12 cellular contexts compared by ENCODE assay signal in the genomic region with DNA sequence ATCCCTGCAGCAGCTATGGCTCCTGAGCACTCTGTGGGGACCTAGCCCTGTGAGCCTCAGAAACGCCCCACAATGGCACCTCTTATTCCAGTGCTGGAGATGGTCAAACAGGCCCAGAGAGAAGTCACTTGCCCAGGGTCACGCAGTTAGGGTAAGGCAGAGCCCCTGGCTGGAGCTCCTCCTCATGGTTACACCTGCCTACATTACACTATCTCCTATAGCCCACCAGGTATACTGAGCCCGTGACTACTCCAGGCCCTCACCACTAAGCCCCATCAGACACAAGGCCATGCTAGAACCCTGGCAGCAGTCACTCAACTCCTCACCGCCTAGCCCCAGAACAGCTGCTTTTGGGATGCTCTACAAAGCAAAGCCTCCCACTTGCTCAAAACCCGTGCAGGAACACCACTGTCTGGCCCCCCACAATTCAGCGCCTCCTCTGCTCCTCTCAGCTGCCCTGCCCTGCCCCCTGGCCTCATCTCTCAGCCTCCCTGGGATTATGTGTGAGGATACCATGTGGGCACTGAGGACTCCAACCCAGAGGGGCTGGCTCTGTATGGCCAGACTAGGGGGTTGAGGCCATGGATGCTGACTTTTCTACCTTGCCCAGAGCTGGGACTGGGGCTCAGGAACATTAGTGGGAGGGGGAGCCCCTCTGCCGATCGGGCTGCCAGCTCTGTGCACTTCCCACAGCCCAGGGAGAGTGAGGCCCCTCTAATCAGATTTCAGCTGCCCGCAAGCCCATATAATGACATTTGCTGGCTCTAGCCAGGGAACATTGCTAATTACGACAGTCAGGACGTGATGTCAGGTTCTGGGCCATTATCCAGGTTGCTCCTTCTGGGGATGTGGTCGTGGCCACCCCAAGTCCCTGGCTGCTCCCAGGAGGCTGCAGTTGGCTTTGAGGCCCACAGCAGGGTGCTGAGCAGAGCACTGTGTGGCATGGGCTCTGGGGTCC. TPM values are rescaled to one million over a fixed set of nuclear protein-coding genes. Genes with fewer than 3 reads are reported as not detected.
A peak's percentile ranks its signal among the peaks of the same experiment; 100 is the strongest.
DNase-seq lines count a peak whose midpoint lies in the region; TF ChIP-seq lines count a peak whose summit lies in the region.
"Had no signal": no experiment of that assay in that cellular context is flagged by ENCODE, and none has a peak within 500 bp of the region (broad histone marks: within the 10 kb centered on the region; RNA-seq: fewer than 3 reads in every experiment).

No MANE protein-coding gene starts in this region.

- H3K4me2 ChIP-seq in BLaER1: peak overlapping the region; percentile 88; the same call in 1 of the 2 replicates
- H3K4me2 ChIP-seq in SK-N-SH: no peak overlapping the region
- H3K4me2 ChIP-seq in fibroblast of lung (ENCODE audit: extremely low read depth, insufficient read depth, low read length): peak overlapping the region; percentile 8

- peak overlapping the region; percentile 69 for H3K27ac Mint-ChIP-seq in nephron progenitor cell
- H3K27ac Mint-ChIP-seq: memory B cell had no signal

- H3K27me3 Mint-ChIP-seq in nephron progenitor cell (ENCODE audit: low read depth, poor library complexity): no peaks in the 10 kb centered on the region
- H3K27me3 Mint-ChIP-seq: memory B cell had no signal

- H3K79me2 ChIP-seq in SK-N-SH (ENCODE audit: insufficient read depth): peaks cover 51% of the 10 kb centered on the region
- peaks cover 25% of the 10 kb centered on the region for H3K79me2 ChIP-seq in fibroblast of lung (ENCODE audit: control insufficient read depth, insufficient read depth, low read length)

- CTCF ChIA-PET in SK-N-SH (lab: Yijun Ruan, JAX): interaction anchor here (0.9 to 4.0 kb wide), 2 partner anchors 58 to 75 kb away, joined by 3 to 30 read pairs; no protein-coding TSS in a partner anchor

- peak in 1 of 2 experiments; percentile 77; a peak in 2 of 4 replicates for TF ChIP-seq EP300 in SK-N-SH (IDR thresholded peaks at IDR 0.05; ENCODE audit: borderline replicate concordance in 1 of 2, low read depth in 1 of 2, low read length in 1 of 2)

- no peaks in the 10 kb centered on the region for H3K27me3 ChIP-seq in BLaER1
- no peaks in the 10 kb centered on the region for H3K27me3 ChIP-seq in SK-N-SH (ENCODE audit: insufficient read depth)
- H3K27me3 ChIP-seq in fibroblast of lung (ENCODE audit: control insufficient read depth, insufficient read depth, low read length): no peaks in the 10 kb centered on the region

- H3F3A ChIP-seq in SK-N-SH (replicated peaks; ENCODE audit: insufficient read depth): peaks cover 2% of the 10 kb centered on the region

- peak overlapping the region; percentile 23 for H3K4me3 Mint-ChIP-seq in nephron progenitor cell
- H3K4me3 Mint-ChIP-seq: activated T-cell treated with anti-CD3 and anti-CD28 coated beads, Interleukin-2, amount 50 U/mL, for 4 hours; memory B cell had no signal

- H3K9me3 Mint-ChIP-seq in nephron progenitor cell: no peaks in the 10 kb centered on the region
- H3K9me3 Mint-ChIP-seq: activated T-cell treated with anti-CD3 and anti-CD28 coated beads, Interleukin-2, amount 50 U/mL, for 4 hours; memory B cell had no signal

- H3K4me1 ChIP-seq in BLaER1: peaks cover 45% of the 10 kb centered on the region
- H3K4me1 ChIP-seq in SK-N-SH (ENCODE audit: control insufficient read depth in 1 of 2, insufficient read depth in 2 of 2, low read depth in 1 of 2, low read length in 1 of 2): peaks cover 28 to 81% of the 10 kb centered on the region in 2 experiments
- peaks cover 30% of the 10 kb centered on the region for H3K4me1 ChIP-seq in fibroblast of lung (ENCODE audit: control insufficient read depth, extremely low read depth, insufficient read depth, low read length)

- H3K27ac ChIP-seq in BLaER1 (peak overlapping the region; percentile 35), SK-N-SH (ENCODE audit: low read depth in 2 of 2, low read length in 1 of 2) (peak overlapping the region in 1 of 2 experiments; percentile 97; a peak in 3 of 4 replicates), fibroblast of lung (ENCODE audit: insufficient read depth, low read length) (peak overlapping the region; percentile 28)
- H3K27ac ChIP-seq: C4-2B had no signal

- 76% methylated on average over 9 of the region's 12 CpGs for WGBS in SK-N-SH (ENCODE audit: low lambda C conversion rate)

- peak; percentile 26; the same call in 1 of the 2 replicates for TF ChIP-seq RAD21 in SK-N-SH (IDR thresholded peaks at IDR 0.05; ENCODE audit: low read length)

- H3K36me3 Mint-ChIP-seq in nephron progenitor cell (ENCODE audit: low read depth): peaks cover 28% of the 10 kb centered on the region
- H3K36me3 Mint-ChIP-seq: memory B cell had no signal

- TF ChIP-seq CTCF in SK-N-SH (IDR thresholded peaks at IDR 0.05): no peak
- no peak for TF ChIP-seq CTCF in fibroblast of lung (conservative IDR thresholded peaks at IDR 0.05 in 1 of 2, IDR thresholded peaks at IDR 0.05 in 1 of 2; ENCODE audit: low read depth in 1 of 2, low read length in 2 of 2)
- no peak for TF ChIP-seq CTCF in nephron progenitor cell (IDR thresholded peaks at IDR 0.05)

- H3K9me2 ChIP-seq in SK-N-SH: no peaks in the 10 kb centered on the region

- H3K4me3 ChIP-seq in BLaER1: no peak overlapping the region
- H3K4me3 ChIP-seq in SK-N-SH (ENCODE audit: low read depth in 2 of 2, low read length in 1 of 2): no peak overlapping the region; a peak in 1 of 4 replicates
- no peak overlapping the region for H3K4me3 ChIP-seq in fibroblast of lung (replicated peaks in 1 of 4; ENCODE audit: control extremely low read depth in 1 of 4, insufficient read depth in 1 of 4, low read depth in 3 of 4, low read length in 4 of 4)

- peaks cover 65% of the 10 kb centered on the region for H3K36me3 ChIP-seq in BLaER1
- peaks cover 14 to 40% of the 10 kb centered on the region in 2 experiments for H3K36me3 ChIP-seq in SK-N-SH (replicated peaks in 1 of 2; ENCODE audit: control insufficient read depth in 1 of 2, insufficient read depth in 2 of 2, low read length in 1 of 2)
- H3K36me3 ChIP-seq in fibroblast of lung (ENCODE audit: control insufficient read depth, insufficient read depth, low read length): peaks cover 18% of the 10 kb centered on the region

- H3K9ac ChIP-seq in BLaER1 (no peak overlapping the region), SK-N-SH (no peak overlapping the region), fibroblast of lung (ENCODE audit: insufficient read depth, low read length) (no peak overlapping the region)

- peak; percentile 90 for DNase-seq in SK-N-SH
- peak; percentile 56 to 89 for DNase-seq in fibroblast of lung (ENCODE audit: low read depth in 2 of 2)
- no peak for DNase-seq in nephron progenitor cell
- no peak for DNase-seq in HCEC 1CT
- DNase-seq in HUDEP-2 (lab: John Stamatoyannopoulos, UW; ENCODE audit: unreplicated experiment in 76 of 76): no peak
- no peak for DNase-seq in pons (ENCODE audit: low spot score)
- DNase-seq in activated T-cell treated with anti-CD3 and anti-CD28 coated beads for 4 hours: no peak
- DNase-seq: activated T-cell treated with anti-CD3 and anti-CD28 coated beads, Interleukin-2, amount 50 U/mL, for 4 hours; NCI-H748 treated with DMSO at 0.1 percent for 48 hours had no signal

- peaks cover 55% of the 10 kb centered on the region for H3K4me1 Mint-ChIP-seq in nephron progenitor cell

- no peaks in the 10 kb centered on the region for H3K9me3 ChIP-seq in BLaER1
- no peaks in the 10 kb centered on the region for H3K9me3 ChIP-seq in SK-N-SH
- H3K9me3 ChIP-seq in fibroblast of lung (ENCODE audit: control insufficient read depth, insufficient read depth, low read depth, low read length): no peaks in the 10 kb centered on the region

- H2AFZ ChIP-seq in SK-N-SH (ENCODE audit: low read depth) (no peak overlapping the region), fibroblast of lung (ENCODE audit: low read length) (no peak overlapping the region)

- POLR2A ChIA-PET in SK-N-SH (lab: Yijun Ruan, JAX): no interaction called here

- H4K20me1 ChIP-seq in BLaER1: peaks cover 46% of the 10 kb centered on the region
- H4K20me1 ChIP-seq in SK-N-SH (ENCODE audit: insufficient read depth): peaks cover 32% of the 10 kb centered on the region
- H4K20me1 ChIP-seq in fibroblast of lung (ENCODE audit: control insufficient read depth, extremely low read depth, insufficient read depth, low read length): no peaks in the 10 kb centered on the region

TF ChIP-seq in SK-N-SH, 30 proteins besides CTCF, POLR2A, EP300 and RAD21 (continues in another document):
- TF ChIP-seq, protein P1, sequence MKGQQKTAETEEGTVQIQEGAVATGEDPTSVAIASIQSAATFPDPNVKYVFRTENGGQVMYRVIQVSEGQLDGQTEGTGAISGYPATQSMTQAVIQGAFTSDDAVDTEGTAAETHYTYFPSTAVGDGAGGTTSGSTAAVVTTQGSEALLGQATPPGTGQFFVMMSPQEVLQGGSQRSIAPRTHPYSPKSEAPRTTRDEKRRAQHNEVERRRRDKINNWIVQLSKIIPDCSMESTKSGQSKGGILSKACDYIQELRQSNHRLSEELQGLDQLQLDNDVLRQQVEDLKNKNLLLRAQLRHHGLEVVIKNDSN (IDR thresholded peaks at IDR 0.05; ENCODE audit: borderline replicate concordance, low read depth): no peak
- TF ChIP-seq MXI1 (IDR thresholded peaks at IDR 0.05; ENCODE audit: low read depth, low read length) (no peak; the same call in 1 of the 2 replicates), CHD2 (IDR thresholded peaks at IDR 0.05; ENCODE audit: low read length, partially characterized antibody) (peak; percentile 77), GABPA (IDR thresholded peaks at IDR 0.05; ENCODE audit: low read depth) (no peak), MEF2A (IDR thresholded peaks at IDR 0.05; ENCODE audit: borderline replicate concordance, low read depth) (no peak)

RNA-seq across cellular contexts. Expression of a gene that starts 4.0 kb away (rescaled TPM):
- polyA plus RNA-seq in SK-N-SH (2012; rRNA removed): 93.9 and 113 TPM in 2 replicates
- 67.9 and 104 TPM in 2 replicates for polyA plus RNA-seq in SK-N-SH (2012; cell fraction: cytosol; rRNA removed)
- polyA plus RNA-seq in SK-N-SH (2012; cell fraction: nucleus; rRNA removed): 140 and 176 TPM in 2 replicates
- total RNA-seq in fibroblast of lung: 18.0 and 20.3 TPM in 2 replicates
- 61.5 and 83.6 TPM in 2 replicates for polyA plus RNA-seq in fibroblast of lung
- 96.2 and 142 TPM in 2 replicates for polyA plus RNA-seq in fibroblast of lung (2012)
- polyA minus RNA-seq in fibroblast of lung (ENCODE audit: low replicate concordance): 481 and 521 TPM in 2 replicates

RNA-seq across cellular contexts. Expression of a gene that starts 6.8 kb away (rescaled TPM):
- polyA plus RNA-seq in SK-N-SH (2012; rRNA removed) (43.8 and 124 TPM in 2 replicates), fibroblast of lung (12.3 and 13.8 TPM in 2 replicates)
- 66.8 and 89.4 TPM in 2 replicates for polyA plus RNA-seq in SK-N-SH (2012; cell fraction: cytosol; rRNA removed)
- polyA plus RNA-seq in SK-N-SH (2012; cell fraction: nucleus; rRNA removed): 25.8 and 41.7 TPM in 2 replicates
- 5.1 and 9.4 TPM in 2 replicates for total RNA-seq in fibroblast of lung
- 59.2 and 79.3 TPM in 2 replicates for polyA plus RNA-seq in fibroblast of lung (2012)
- polyA minus RNA-seq in fibroblast of lung (ENCODE audit: low replicate concordance): 4.7 and 15.7 TPM in 2 replicates

RNA-seq across cellular contexts. Expression of a gene that starts 34.5 kb away (rescaled TPM):
- 0.03 and 0.05 TPM in 2 replicates for polyA plus RNA-seq in SK-N-SH (2012; rRNA removed)
- 0.01 TPM in 2 replicates for polyA plus RNA-seq in SK-N-SH (2012; cell fraction: cytosol; rRNA removed)
- polyA plus RNA-seq in SK-N-SH (2012; cell fraction: nucleus; rRNA removed): 0.12 and 0.32 TPM in 2 replicates
- total RNA-seq in fibroblast of lung: under 0.01 TPM in 2 replicates
- polyA plus RNA-seq in fibroblast of lung: 0.03 and 0.09 TPM in 2 replicates
- 0.01 and 0.07 TPM in 2 replicates for polyA plus RNA-seq in fibroblast of lung (2012)
- 0.33 TPM in 1 of 2 replicates, not detected in the other for polyA minus RNA-seq in fibroblast of lung (ENCODE audit: low replicate concordance)

Comparison
In these comparisons a context has a peak if more than half of its experiments do, and no peak if none do; other contexts are left out.
1. DNase-seq: peak in SK-N-SH (single experiment) and fibroblast of lung (2 of 2); none in nephron progenitor cell (single experiment), HCEC 1CT (single experiment), HUDEP-2 (0 of 76), pons (single experiment) and activated T-cell treated with anti-CD3 and anti-CD28 coated beads for 4 hours (single experiment).